Comparison of ENCODE assay signal across 25 cellular contexts in genomic region chr6:111600154-111600553, GRCh38. TPM values are rescaled to one million over a fixed set of nuclear protein-coding genes. Genes with fewer than 3 reads are reported as not detected.
DNase-seq lines count a peak whose midpoint lies in the region; ATAC-seq and TF ChIP-seq lines count a peak whose summit lies in the region.
"Had no signal": no experiment of that assay in that cellular context is flagged by ENCODE, and none has a peak within 500 bp of the region (broad histone marks: within the 10 kb centered on the region; RNA-seq: fewer than 3 reads in every experiment).

No MANE protein-coding gene starts in this region.

- POLR2A ChIA-PET in activated CD4-positive, alpha-beta memory T cell treated with anti-CD3 and anti-CD28 coated beads, Interleukin-2, amount 10 ng/mL, durations not matched to agents 7 days and 5 days (lab: Charles Lee): interaction anchor here (1.8 kb wide), 1 partner anchor 116 kb away, joined by 5 read pairs; no protein-coding TSS in a partner anchor

- ATAC-seq in left cardiac atrium (no peak), upper lobe of right lung (no peak), GM18519 (IDR thresholded peaks at IDR 0.05; ENCODE audit: low FRiP score, unreplicated experiment) (no peak)
- ATAC-seq: natural killer cell treated with Interleukin-12 subunit alpha and Interleukin-12 subunit beta and Interleukin-15 and Interleukin-18, amount 100 ng/mL, for 72 hours; stimulated activated naive B cell treated with anti-CD40 and anti-IgM and Interleukin-4, amounts not matched to agents 10 μg/mL and 1 μg/mL and 100 μg/mL, for 72 hours had no signal

- H3K27me3 ChIP-seq in cardiac muscle cell (no peaks in the 10 kb centered on the region), dorsolateral prefrontal cortex (no peaks in the 10 kb centered on the region), muscle layer of duodenum (ENCODE audit: low read depth, low read length) (no peaks in the 10 kb centered on the region), upper lobe of right lung (no peaks in the 10 kb centered on the region)

- H3K27ac ChIP-seq in cardiac muscle cell (peak overlapping the region; percentile 6), dorsolateral prefrontal cortex (peak overlapping the region in 37 of 59 donors; percentile 5 to 97 (median 65)), muscle layer of duodenum (ENCODE audit: low read length) (peak overlapping the region; percentile 16), upper lobe of right lung (peak overlapping the region; percentile 97)
- H3K27ac ChIP-seq: parathyroid adenoma, SK-N-MC had no signal

- H3K4me3 Mint-ChIP-seq in activated CD4-positive, alpha-beta memory T cell treated with anti-CD3 and anti-CD28 coated beads, Interleukin-2, amount 10 ng/mL, durations not matched to agents 7 days and 5 days: no peak overlapping the region
- H3K4me3 Mint-ChIP-seq: B cell; mesothelial cell of epicardium; natural killer cell treated with Interleukin-12 subunit alpha and Interleukin-12 subunit beta and Interleukin-15 and Interleukin-18, amount 100 ng/mL, for 72 hours; stimulated activated naive B cell treated with anti-CD40 and anti-IgM and Interleukin-4, amounts not matched to agents 10 μg/mL and 1 μg/mL and 100 μg/mL, for 72 hours had no signal

- H3K9me3 ChIP-seq in cardiac muscle cell (ENCODE audit: low read depth) (no peaks in the 10 kb centered on the region), muscle layer of duodenum (ENCODE audit: control insufficient read depth in 1 of 2, low read length in 2 of 2) (no peaks in the 10 kb centered on the region), upper lobe of right lung (no peaks in the 10 kb centered on the region)

- H3K36me3 ChIP-seq in cardiac muscle cell (no peaks in the 10 kb centered on the region), muscle layer of duodenum (ENCODE audit: control insufficient read depth in 1 of 2, insufficient read depth in 2 of 2, low read length in 2 of 2) (peaks cover 0 to 21% of the 10 kb centered on the region in 2 donors), upper lobe of right lung (peaks cover 7% of the 10 kb centered on the region)

- peaks cover 41% of the 10 kb centered on the region for H3K4me1 Mint-ChIP-seq in activated CD4-positive, alpha-beta memory T cell treated with anti-CD3 and anti-CD28 coated beads, Interleukin-2, amount 10 ng/mL, durations not matched to agents 7 days and 5 days

- H3K4me1 ChIP-seq in cardiac muscle cell (ENCODE audit: low read depth) (peaks cover 53% of the 10 kb centered on the region), muscle layer of duodenum (ENCODE audit: control insufficient read depth in 1 of 2, insufficient read depth in 2 of 2, low read length in 2 of 2) (peaks cover 36 to 45% of the 10 kb centered on the region in 2 donors), upper lobe of right lung (peaks cover 65% of the 10 kb centered on the region)

- intact Hi-C loops in left cardiac atrium (cut with DNase I): loop anchor here in 1 of 2 donors (10.0 kb wide), 1 partner anchor 115 kb away; the partner anchor contains the start of gene REV3L
- intact Hi-C loops in dorsolateral prefrontal cortex (cut with DNase I): loop anchor here in 1 of 2 donors (10.0 kb wide), 1 partner anchor 115 kb away; the partner anchor contains the start of gene REV3L
- intact Hi-C loops in upper lobe of right lung (cut with DNase I): loop anchor here (10.0 kb wide), 1 partner anchor 115 kb away; the partner anchor contains the start of gene REV3L

- peaks cover 27% of the 10 kb centered on the region for H3K36me3 Mint-ChIP-seq in activated CD4-positive, alpha-beta memory T cell treated with anti-CD3 and anti-CD28 coated beads, Interleukin-2, amount 10 ng/mL, durations not matched to agents 7 days and 5 days (ENCODE audit: low read depth)
- H3K36me3 Mint-ChIP-seq: natural killer cell treated with Interleukin-12 subunit alpha and Interleukin-12 subunit beta and Interleukin-15 and Interleukin-18, amount 100 ng/mL, for 72 hours had no signal

- H3K4me3 ChIP-seq in cardiac muscle cell: no peak overlapping the region
- no peak overlapping the region for H3K4me3 ChIP-seq in dorsolateral prefrontal cortex
- no peak overlapping the region for H3K4me3 ChIP-seq in muscle layer of duodenum (ENCODE audit: low read depth in 1 of 2, low read length in 2 of 2)
- no peak overlapping the region for H3K4me3 ChIP-seq in upper lobe of right lung
- H3K4me3 ChIP-seq: SK-N-MC had no signal

- TF ChIP-seq CTCF in cardiac muscle cell (IDR thresholded peaks at IDR 0.05; ENCODE audit: low read depth, low read length) (no peak), dorsolateral prefrontal cortex (IDR thresholded peaks at IDR 0.05 in 54 of 56, conservative IDR thresholded peaks at IDR 0.05 in 2 of 56; ENCODE audit: low read depth in 1 of 56, partially characterized antibody in 56 of 56) (no peak), upper lobe of right lung (IDR thresholded peaks at IDR 0.05) (no peak)

- no peak for DNase-seq in cardiac muscle cell (ENCODE audit: low read depth in 1 of 2, low spot score in 1 of 2)
- no peak for DNase-seq in left cardiac atrium
- no peak for DNase-seq in dorsolateral prefrontal cortex
- DNase-seq in upper lobe of right lung: no peak
- DNase-seq in activated CD4-positive, alpha-beta memory T cell treated with anti-CD3 and anti-CD28 coated beads, Interleukin-2, amount 10 ng/mL, durations not matched to agents 7 days and 5 days: no peak
- DNase-seq in NCI-H2081 treated with DMSO at 0.1 percent for 48 hours (lab: John Stamatoyannopoulos, UW): no peak
- DNase-seq: 8988T; activated naive CD4-positive, alpha-beta T cell treated with anti-CD3 and anti-CD28 coated beads, Interleukin-2, amount 50 U/mL, for 16 hours; activated T-cell treated with anti-CD3 and anti-CD28 coated beads, Interleukin-2, amount 50 U/mL, for 48 hours; cortex of kidney; DMS79; HCEC 1CT; NCI-H1105; NCI-H510A treated with DMSO at 0.1 percent for 48 hours; NK-92 treated with Interleukin-12 subunit alpha and Interleukin-12 subunit beta, amount 100 ng/mL, for 24 hours; stimulated activated CD4-positive, alpha-beta T cell treated with anti-CD3 and anti-CD28 coated beads, Interleukin-1b, Interleukin-23, amount 100 ng/mL, for 48 hours; stimulated activated naive B cell treated with anti-CD40 and anti-IgM and Interleukin-4, amounts not matched to agents 10 μg/mL and 1 μg/mL and 100 μg/mL, for 72 hours; trophoblast cell had no signal

- no peaks in the 10 kb centered on the region for H3K9me3 Mint-ChIP-seq in activated CD4-positive, alpha-beta memory T cell treated with anti-CD3 and anti-CD28 coated beads, Interleukin-2, amount 10 ng/mL, durations not matched to agents 7 days and 5 days
- H3K9me3 Mint-ChIP-seq: mesothelial cell of epicardium; natural killer cell treated with Interleukin-12 subunit alpha and Interleukin-12 subunit beta and Interleukin-15 and Interleukin-18, amount 100 ng/mL, for 72 hours; stimulated activated naive B cell treated with anti-CD40 and anti-IgM and Interleukin-4, amounts not matched to agents 10 μg/mL and 1 μg/mL and 100 μg/mL, for 72 hours had no signal

- no peaks in the 10 kb centered on the region for H3K27me3 Mint-ChIP-seq in activated CD4-positive, alpha-beta memory T cell treated with anti-CD3 and anti-CD28 coated beads, Interleukin-2, amount 10 ng/mL, durations not matched to agents 7 days and 5 days
- H3K27me3 Mint-ChIP-seq: B cell; natural killer cell treated with Interleukin-12 subunit alpha and Interleukin-12 subunit beta and Interleukin-15 and Interleukin-18, amount 100 ng/mL, for 72 hours; stimulated activated naive B cell treated with anti-CD40 and anti-IgM and Interleukin-4, amounts not matched to agents 10 μg/mL and 1 μg/mL and 100 μg/mL, for 72 hours had no signal

- CTCF ChIA-PET in activated CD4-positive, alpha-beta memory T cell treated with anti-CD3 and anti-CD28 coated beads, Interleukin-2, amount 10 ng/mL, durations not matched to agents 7 days and 5 days (lab: Charles Lee): interaction anchor here (0.6 kb wide), 1 partner anchor 281 kb away, joined by 4 read pairs; no protein-coding TSS in a partner anchor

- no peak overlapping the region for H3K27ac Mint-ChIP-seq in activated CD4-positive, alpha-beta memory T cell treated with anti-CD3 and anti-CD28 coated beads, Interleukin-2, amount 10 ng/mL, durations not matched to agents 7 days and 5 days
- H3K27ac Mint-ChIP-seq: B cell; natural killer cell treated with Interleukin-12 subunit alpha and Interleukin-12 subunit beta and Interleukin-15 and Interleukin-18, amount 100 ng/mL, for 72 hours; stimulated activated naive B cell treated with anti-CD40 and anti-IgM and Interleukin-4, amounts not matched to agents 10 μg/mL and 1 μg/mL and 100 μg/mL, for 72 hours had no signal

RNA-seq across cellular contexts. Expression of gene TRAF3IP2, which starts 5.5 kb away (rescaled TPM):
- total RNA-seq in cardiac muscle cell (19.0 and 28.9 TPM in 2 replicates), left cardiac atrium (10 to 100 TPM; 11.2 to 13.2 TPM), dorsolateral prefrontal cortex (10 to 100 TPM in 109 of 120 experiments, 1 to 10 TPM in 11; 7.7 to 42.4 (median 16.0) TPM), upper lobe of right lung (32.1 TPM)
- 15.2 and 20.8 TPM in 2 replicates for polyA plus RNA-seq in cardiac muscle cell
- 10 to 100 TPM; 25.2 to 29.6 TPM for total RNA-seq in activated CD4-positive, alpha-beta memory T cell treated with anti-CD3 and anti-CD28 coated beads, Interleukin-2, amount 10 ng/mL, durations not matched to agents 7 days and 5 days

Comparison
In these comparisons a context has a peak if more than half of its experiments do, and no peak if none do; other contexts are left out.
1. H3K27ac ChIP-seq: peak in every context shown above with its lines; median percentile 97 in upper lobe of right lung; 65 in dorsolateral prefrontal cortex; 16 in muscle layer of duodenum; 6 in cardiac muscle cell.